8 cellular contexts compared by ENCODE assay signal in the genomic region with DNA sequence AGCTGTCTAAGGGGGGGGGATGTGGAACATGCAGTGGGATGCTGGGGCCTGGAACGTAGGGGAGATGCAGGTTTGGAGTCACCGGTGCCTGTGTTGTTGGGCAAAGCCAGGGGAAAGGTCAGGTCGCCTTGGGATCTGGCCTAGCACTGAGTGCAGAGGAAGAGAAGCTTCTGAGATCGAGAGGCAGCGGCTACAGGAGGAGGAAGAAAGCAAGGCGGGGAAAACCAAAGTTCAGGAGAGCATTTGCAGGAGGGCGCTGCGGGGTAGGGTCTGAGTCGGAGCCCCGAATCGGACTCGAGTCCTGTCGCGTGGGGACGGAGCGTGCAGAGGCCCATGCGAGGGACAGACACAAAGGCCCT. TPM values are rescaled to one million over a fixed set of nuclear protein-coding genes. Genes with fewer than 3 reads are reported as not detected.
DNase-seq lines count a peak whose midpoint lies in the region; ATAC-seq and TF ChIP-seq lines count a peak whose summit lies in the region.

No MANE protein-coding gene starts in this region.

- TF ChIP-seq CTCF in tibial artery (IDR thresholded peaks at IDR 0.05): no peak

- H3K36me3 ChIP-seq in tibial artery: no peaks in the 10 kb centered on the region

- no peaks in the 10 kb centered on the region for H3K27me3 Mint-ChIP-seq in activated T-cell treated with anti-CD3 and anti-CD28 coated beads, Interleukin-2, amount 50 U/mL, for 72 hours (ENCODE audit: low read depth)
- no peaks in the 10 kb centered on the region for H3K27me3 Mint-ChIP-seq in activated naive CD8-positive, alpha-beta T cell

- no peaks in the 10 kb centered on the region for H3K9me3 Mint-ChIP-seq in activated T-cell treated with anti-CD3 and anti-CD28 coated beads, Interleukin-2, amount 50 U/mL, for 72 hours
- H3K9me3 Mint-ChIP-seq in activated naive CD8-positive, alpha-beta T cell (ENCODE audit: low read depth): no peaks in the 10 kb centered on the region

- no peak overlapping the region for H3K27ac Mint-ChIP-seq in activated T-cell treated with anti-CD3 and anti-CD28 coated beads, Interleukin-2, amount 50 U/mL, for 72 hours
- H3K27ac Mint-ChIP-seq in activated naive CD8-positive, alpha-beta T cell: peak overlapping the region; percentile 95

- no peaks in the 10 kb centered on the region for H3K27me3 ChIP-seq in tibial artery

- no peak for ATAC-seq in activated T-cell treated with anti-CD3 and anti-CD28 coated beads, Interleukin-2, amount 50 U/mL, for 72 hours (replicated peaks in 1 of 2)
- ATAC-seq in left colon: peak; percentile 10
- no peak for ATAC-seq in GM18502 (IDR thresholded peaks at IDR 0.05; ENCODE audit: poor library complexity, unreplicated experiment)
- no peak for ATAC-seq in GM21367 (IDR thresholded peaks at IDR 0.05; ENCODE audit: unreplicated experiment)

- no peaks in the 10 kb centered on the region for H3K9me3 ChIP-seq in tibial artery

- intact Hi-C loops in left colon (cut with DNase I, micrococcal nuclease) (no loop called here), tibial artery (cut with DNase I; ENCODE audit: low total_unique reads) (loop anchor here (10.0 kb wide), 1 partner anchor 268 kb away; no protein-coding TSS in a partner anchor)

- H3K27ac ChIP-seq in tibial artery: peak overlapping the region; percentile 82 to 97

- H3K4me3 Mint-ChIP-seq in activated T-cell treated with anti-CD3 and anti-CD28 coated beads, Interleukin-2, amount 50 U/mL, for 72 hours: peak overlapping the region; percentile 71 to 72
- peak overlapping the region; percentile 88 for H3K4me3 Mint-ChIP-seq in activated naive CD8-positive, alpha-beta T cell

- H3K36me3 Mint-ChIP-seq in activated T-cell treated with anti-CD3 and anti-CD28 coated beads, Interleukin-2, amount 50 U/mL, for 72 hours (ENCODE audit: insufficient read depth in 2 of 2): no peaks in the 10 kb centered on the region
- H3K36me3 Mint-ChIP-seq in activated naive CD8-positive, alpha-beta T cell: peaks cover 4% of the 10 kb centered on the region

- peaks cover 3 to 43% (median 32%) of the 10 kb centered on the region in 4 donors for H3K4me1 ChIP-seq in tibial artery

- peaks cover 79% of the 10 kb centered on the region for H3K4me1 Mint-ChIP-seq in activated T-cell treated with anti-CD3 and anti-CD28 coated beads, Interleukin-2, amount 50 U/mL, for 72 hours (ENCODE audit: low read depth)
- H3K4me1 Mint-ChIP-seq in activated naive CD8-positive, alpha-beta T cell (ENCODE audit: low read depth): peaks cover 46% of the 10 kb centered on the region

- no peak for DNase-seq in activated T-cell treated with anti-CD3 and anti-CD28 coated beads, Interleukin-2, amount 50 U/mL, for 72 hours
- DNase-seq in activated T-cell treated with anti-CD3 and anti-CD28 coated beads, Interleukin-2, amount 50 U/mL, for 1 hour: no peak
- DNase-seq in left colon (no peak), tibial artery (no peak), NCI-H1417 treated with DMSO at 0.1 percent for 48 hours (lab: John Stamatoyannopoulos, UW) (no peak)

- peak overlapping the region; percentile 73 to 85 for H3K4me3 ChIP-seq in tibial artery

RNA-seq across cellular contexts. Expression of gene PLCG1, which starts 1.0 kb away (rescaled TPM):
- total RNA-seq in activated T-cell treated with anti-CD3 and anti-CD28 coated beads, Interleukin-2, amount 50 U/mL, for 72 hours: 100 to 1,000 TPM; 177 to 221 TPM
- 10 to 100 TPM; 58.0 to 74.7 TPM for total RNA-seq in left colon
